ENCODE assay signal across 16 cellular contexts in the genomic region with DNA sequence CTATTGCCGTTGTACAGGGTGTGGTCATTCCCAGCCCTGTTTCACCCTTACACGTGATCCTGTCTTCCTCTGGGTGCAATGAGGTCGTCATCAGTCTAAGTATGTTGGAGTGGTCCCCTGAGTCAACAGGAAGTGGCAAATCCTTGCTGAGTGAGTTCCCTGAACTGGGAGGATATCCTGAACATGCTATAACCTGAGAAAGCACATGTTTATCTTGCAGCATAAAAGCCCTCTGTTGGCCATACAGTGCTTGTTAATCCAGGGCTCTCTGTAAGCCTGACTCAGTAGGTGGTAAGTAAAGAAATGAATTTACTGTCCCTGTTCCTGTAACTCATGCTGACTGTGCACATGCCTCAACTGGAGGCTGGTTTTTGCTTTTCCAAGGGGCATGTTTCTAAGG.
DNase-seq lines count a peak whose midpoint lies in the region; ATAC-seq and TF ChIP-seq lines count a peak whose summit lies in the region.
"Had no signal": no experiment of that assay in that cellular context is flagged by ENCODE, and none has a peak within 500 bp of the region (broad histone marks: within the 10 kb centered on the region; RNA-seq: fewer than 3 reads in every experiment).

No MANE protein-coding gene starts in this region.

- H4K20me1 ChIP-seq in BLaER1 treated with 17β-estradiol and CSF1 and Interleukin-3, amounts not matched to agents 10 nM and 100 nM = no peaks in the 10 kb centered on the region

- H3K36me3 ChIP-seq in BLaER1 treated with 17β-estradiol and CSF1 and Interleukin-3, amounts not matched to agents 10 nM and 100 nM = no peaks in the 10 kb centered on the region
- no peaks in the 10 kb centered on the region for H3K36me3 ChIP-seq in tibial nerve

- H3K4me3 ChIP-seq in BLaER1 treated with 17β-estradiol and CSF1 and Interleukin-3, amounts not matched to agents 10 nM and 100 nM = no peak overlapping the region
- H3K4me3 ChIP-seq in tibial nerve = no peak overlapping the region
- H3K4me3 ChIP-seq: mucosa of descending colon had no signal

- no peak for TF ChIP-seq EP300 in tibial nerve (IDR thresholded peaks at IDR 0.05)

- peak; percentile 99 for ATAC-seq in esophagus mucosa
- no peak for ATAC-seq in HG03460 (IDR thresholded peaks at IDR 0.05; ENCODE audit: unreplicated experiment)
- no peak for ATAC-seq in SK-N-SH treated with all-trans-retinoic acid at 6 μM for 48 hours
- ATAC-seq: left cardiac atrium, mucosa of descending colon had no signal

- H3K9me3 ChIP-seq in BLaER1 treated with 17β-estradiol and CSF1 and Interleukin-3, amounts not matched to agents 10 nM and 100 nM (replicated peaks in 1 of 11) = no peaks in the 10 kb centered on the region
- no peaks in the 10 kb centered on the region for H3K9me3 ChIP-seq in tibial nerve
- H3K9me3 ChIP-seq: mucosa of descending colon had no signal

- H3K27ac ChIP-seq in BLaER1 treated with 17β-estradiol and CSF1 and Interleukin-3, amounts not matched to agents 10 nM and 100 nM = peak overlapping the region in 2 of 11 experiments; percentile 17 to 42; a peak in 2 of 22 replicates
- H3K27ac ChIP-seq in tibial nerve = no peak overlapping the region
- H3K27ac ChIP-seq: KMS-11 had no signal

- peak overlapping the region; percentile 4 to 56 (median 20); a peak in 12 of 22 replicates for H3K4me2 ChIP-seq in BLaER1 treated with 17β-estradiol and CSF1 and Interleukin-3, amounts not matched to agents 10 nM and 100 nM
- H3K4me2 ChIP-seq: KMS-11 had no signal

- DNase-seq in Caki2 (ENCODE audit: low read depth) (peak; percentile 15), RKO (ENCODE audit: low spot score) (peak; percentile 54), tibial nerve (ENCODE audit: low spot score in 2 of 2) (no peak), HUDEP-2 (lab: John Stamatoyannopoulos, UW; ENCODE audit: unreplicated experiment in 76 of 76) (no peak)
- DNase-seq: activated B cell treated with CpG ODN at 0.5 μM for 24 hours; activated effector memory CD4-positive, alpha-beta T cell treated with Interleukin-2 at 50 U/mL for 16 hours; foreskin fibroblast; left cardiac atrium; mucosa of descending colon; NCI-H1105 treated with DMSO at 0.1 percent for 48 hours; SIG-M5 had no signal

- H3K27me3 ChIP-seq in BLaER1 treated with 17β-estradiol and CSF1 and Interleukin-3, amounts not matched to agents 10 nM and 100 nM = no peaks in the 10 kb centered on the region
- H3K27me3 ChIP-seq in tibial nerve = no peaks in the 10 kb centered on the region

- TF ChIP-seq POLR2A in tibial nerve (IDR thresholded peaks at IDR 0.05) = no peak

- in situ Hi-C loops in Caki2 (cut with HindIII; ENCODE audit: low pct_unique_long_range_greater_than_20kb, low sequenced_read_pairs) = no loop called here

- peaks cover 4 to 14% (median 6%) of the 10 kb centered on the region in 10 experiments; a peak in 14 of 20 replicates for H3K4me1 ChIP-seq in BLaER1 treated with 17β-estradiol and CSF1 and Interleukin-3, amounts not matched to agents 10 nM and 100 nM
- H3K4me1 ChIP-seq in tibial nerve = peaks cover 0 to 4% (median 0%) of the 10 kb centered on the region in 4 donors

- WGBS in tibial nerve, 2 donors = 37 to 43% methylated on average over 3 of the region's 3 CpGs

- no peak for TF ChIP-seq CTCF in tibial nerve (IDR thresholded peaks at IDR 0.05)

- H3K9ac ChIP-seq in BLaER1 treated with 17β-estradiol and CSF1 and Interleukin-3, amounts not matched to agents 10 nM and 100 nM = no peak overlapping the region
- H3K9ac ChIP-seq: KMS-11 had no signal

TF ChIP-seq in SK-N-SH treated with all-trans-retinoic acid at 6 μM for 48 hours, 23 proteins besides CTCF, POLR2A, EP300 and RAD21:
- TF ChIP-seq ARNTL (CRISPR knock-in tag; IDR thresholded peaks at IDR 0.05; ENCODE audit: borderline replicate concordance, low read depth) = no peak
- no peak for TF ChIP-seq CSDC2 (CRISPR knock-in tag; IDR thresholded peaks at IDR 0.05)
- no peak for TF ChIP-seq ZFP30 (CRISPR knock-in tag; IDR thresholded peaks at IDR 0.05)

Comparison
In these comparisons a context has a peak if more than half of its experiments do, and no peak if none do; other contexts are left out.
1. DNase-seq: peak in Caki2 (single experiment) and RKO (single experiment); none in tibial nerve (0 of 2) and HUDEP-2 (0 of 76).